In the genomic region with DNA sequence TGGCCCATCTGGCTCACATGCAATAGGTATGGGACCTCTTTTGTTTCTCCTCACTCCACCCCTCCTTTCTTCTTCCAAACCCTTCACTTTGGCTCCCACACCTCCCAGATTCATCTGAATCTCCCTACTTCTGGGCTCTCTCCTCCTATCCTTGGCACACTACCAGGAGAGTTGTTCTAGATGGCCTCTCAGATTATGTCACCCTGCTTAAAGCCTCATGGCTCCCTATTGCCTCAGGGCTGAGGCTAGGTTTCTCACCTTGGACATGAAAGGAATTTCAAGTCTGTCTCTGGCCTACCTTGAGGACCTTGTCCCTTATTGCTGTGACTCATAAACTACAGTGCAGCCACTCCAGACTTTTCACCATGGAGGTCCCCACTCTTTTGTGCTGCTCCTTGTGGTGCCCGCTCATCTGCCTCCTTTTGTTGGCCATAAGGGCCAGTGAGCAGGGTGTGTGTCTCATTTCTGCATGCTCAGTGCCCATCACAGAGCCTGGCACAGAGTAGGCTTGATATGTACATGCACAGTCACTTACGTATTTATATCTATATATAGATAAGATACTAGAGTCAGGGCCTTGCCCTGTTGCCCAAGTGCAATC, we compare ENCODE assay signal across 8 cellular contexts. TPM values are rescaled to one million over a fixed set of nuclear protein-coding genes. Genes with fewer than 3 reads are reported as not detected.
DNase-seq lines count a peak whose midpoint lies in the region; ATAC-seq and TF ChIP-seq lines count a peak whose summit lies in the region.

No MANE protein-coding gene starts in this region.

- H3K27ac ChIP-seq in lower lobe of right lung (peak overlapping the region; percentile 77), upper lobe of right lung (peak overlapping the region; percentile 89)

- no peak for TF ChIP-seq CTCF in choroid plexus epithelial cell (conservative IDR thresholded peaks at IDR 0.05; ENCODE audit: low read depth, low read length)
- no peak for TF ChIP-seq CTCF in lower lobe of right lung (IDR thresholded peaks at IDR 0.05)
- TF ChIP-seq CTCF in upper lobe of right lung (IDR thresholded peaks at IDR 0.05): no peak

- H3K27me3 ChIP-seq in lower lobe of right lung (ENCODE audit: low read depth): no peaks in the 10 kb centered on the region
- no peaks in the 10 kb centered on the region for H3K27me3 ChIP-seq in upper lobe of right lung

- intact Hi-C loops in lower lobe of right lung (cut with DNase I) (no loop called here), upper lobe of right lung (cut with DNase I) (no loop called here)

- ATAC-seq in lower lobe of right lung (peak in 1 of 2 donors; percentile 13), upper lobe of right lung (peak; percentile 6), GM18907 (IDR thresholded peaks at IDR 0.05; ENCODE audit: unreplicated experiment) (no peak)

- no peaks in the 10 kb centered on the region for H3K9me3 ChIP-seq in lower lobe of right lung
- H3K9me3 ChIP-seq in upper lobe of right lung: no peaks in the 10 kb centered on the region

- DNase-seq in SIG-M5 treated with dmso at 0.1 percent for 504 hours (lab: John Stamatoyannopoulos, UW; ENCODE audit: unreplicated experiment) (peak; percentile 34), SIG-M5 (lab: John Stamatoyannopoulos, UW) (no peak), choroid plexus epithelial cell (ENCODE audit: low read depth) (peak; percentile 86), lower lobe of right lung (no peak), upper lobe of right lung (no peak), inferior parietal cortex (ENCODE audit: extremely low spot score) (no peak), HK-2 (ENCODE audit: unreplicated experiment) (no peak)

- H3K4me3 ChIP-seq in choroid plexus epithelial cell (ENCODE audit: low read depth, low read length) (no peak overlapping the region), lower lobe of right lung (no peak overlapping the region), upper lobe of right lung (no peak overlapping the region)

- H3K4me1 ChIP-seq in lower lobe of right lung: peaks cover 66% of the 10 kb centered on the region
- H3K4me1 ChIP-seq in upper lobe of right lung: peaks cover 40% of the 10 kb centered on the region

- H3K36me3 ChIP-seq in lower lobe of right lung (peaks cover 27% of the 10 kb centered on the region), upper lobe of right lung (peaks cover 19% of the 10 kb centered on the region)

RNA-seq across cellular contexts. Expression of gene MFAP4, which starts 1.0 kb away (rescaled TPM):
- total RNA-seq in lower lobe of right lung (179 TPM), upper lobe of right lung (270 TPM)

RNA-seq across cellular contexts. Expression of gene MAPK7, which starts 9.7 kb away (rescaled TPM):
- total RNA-seq in lower lobe of right lung (22.2 TPM), upper lobe of right lung (25.7 TPM)

RNA-seq across cellular contexts. Expression of gene RNF112, which starts 23.0 kb away (rescaled TPM):
- total RNA-seq in lower lobe of right lung (1.8 TPM), upper lobe of right lung (1.6 TPM)

RNA-seq across cellular contexts. Expression of gene B9D1, which starts 25.5 kb away (rescaled TPM):
- total RNA-seq in lower lobe of right lung: 11.3 TPM
- total RNA-seq in upper lobe of right lung: 9.9 TPM

Comparison
In these comparisons a context has a peak if more than half of its experiments do, and no peak if none do; other contexts are left out.
1. DNase-seq: peak in SIG-M5 treated with dmso at 0.1 percent for 504 hours (single experiment) and choroid plexus epithelial cell (single experiment); none in SIG-M5 (single experiment), lower lobe of right lung (single experiment), upper lobe of right lung (single experiment), inferior parietal cortex (single experiment) and HK-2 (single experiment).